In the genomic region with DNA sequence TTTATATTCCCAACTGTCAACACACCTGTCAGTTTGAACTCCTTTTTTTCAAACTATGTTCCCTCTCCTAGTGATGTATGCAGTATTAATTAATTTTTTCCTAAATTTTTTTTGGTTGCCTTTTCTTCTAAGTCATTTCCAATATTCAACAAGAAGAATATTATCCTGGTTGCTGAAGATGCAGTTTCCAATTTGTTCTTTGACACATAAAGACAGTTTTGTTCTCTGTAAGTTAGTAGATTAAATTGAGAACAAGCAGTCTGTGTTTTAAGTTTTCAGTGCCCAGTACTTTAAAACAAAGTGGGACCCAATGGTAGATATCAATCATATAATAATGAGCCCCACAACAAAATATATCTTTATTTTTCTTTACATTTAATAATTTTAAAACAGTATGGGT, we compare ENCODE assay signal across 26 cellular contexts. TPM values are rescaled to one million over a fixed set of nuclear protein-coding genes. Genes with fewer than 3 reads are reported as not detected.
DNase-seq lines count a peak whose midpoint lies in the region; ATAC-seq, FAIRE-seq and TF ChIP-seq lines count a peak whose summit lies in the region.
"Had no signal": no experiment of that assay in that cellular context is flagged by ENCODE, and none has a peak within 500 bp of the region (broad histone marks: within the 10 kb centered on the region; RNA-seq: fewer than 3 reads in every experiment).

No MANE protein-coding gene starts in this region.

- no peak overlapping the region for H3K9ac ChIP-seq in keratinocyte (ENCODE audit: control insufficient read depth, extremely low read depth, insufficient read depth, low read length)

- H3K27me3 ChIP-seq in breast epithelium (no peaks in the 10 kb centered on the region), brain microvascular endothelial cell (replicated peaks) (no peaks in the 10 kb centered on the region), keratinocyte (ENCODE audit: control insufficient read depth, extremely low read depth, insufficient read depth, low read length) (no peaks in the 10 kb centered on the region), gastroesophageal sphincter (no peaks in the 10 kb centered on the region)
- H3K27me3 ChIP-seq: Peyer's patch had no signal

- no peak overlapping the region for H3K4me2 ChIP-seq in keratinocyte (ENCODE audit: control insufficient read depth, extremely low read depth, insufficient read depth, low read depth, low read length)

- dilution Hi-C loops in keratinocyte (cut with MboI; ENCODE audit: extremely low pct_ligation_motif_present, low sequenced_read_pairs) = no loop called here

- FAIRE-seq in keratinocyte (lab: Jason Lieb, UNC) (no peak), GM12891 (lab: Jason Lieb, UNC) (no peak)
- FAIRE-seq: HepG2 had no signal

- no peaks in the 10 kb centered on the region for H3K9me1 ChIP-seq in keratinocyte (ENCODE audit: control insufficient read depth, extremely low read depth, insufficient read depth, low read length)

- TF ChIP-seq CTCF in MCF 10A (IDR thresholded peaks at IDR 0.05; ENCODE audit: unreplicated experiment) = no peak
- TF ChIP-seq CTCF in breast epithelium (IDR thresholded peaks at IDR 0.05) = no peak
- TF ChIP-seq CTCF in brain microvascular endothelial cell (IDR thresholded peaks at IDR 0.05; ENCODE audit: low read depth, low read length, missing control alignments) = no peak
- TF ChIP-seq CTCF in keratinocyte (optimal IDR thresholded peaks at IDR 0.05 in 1 of 3, IDR thresholded peaks at IDR 0.05 in 1 of 3, conservative IDR thresholded peaks at IDR 0.05 in 1 of 3; ENCODE audit: extremely low read depth in 1 of 3, insufficient read depth in 2 of 3, low read length in 3 of 3) = no peak
- no peak for TF ChIP-seq CTCF in gastroesophageal sphincter (IDR thresholded peaks at IDR 0.05)

- no peak overlapping the region for H3K4me3 ChIP-seq in breast epithelium
- no peak overlapping the region for H3K4me3 ChIP-seq in brain microvascular endothelial cell (ENCODE audit: low read depth, low read length)
- no peak overlapping the region for H3K4me3 ChIP-seq in keratinocyte (ENCODE audit: control insufficient read depth in 2 of 3, extremely low read depth in 1 of 3, insufficient read depth in 2 of 3, low read depth in 1 of 3, low read length in 3 of 3)
- H3K4me3 ChIP-seq in gastroesophageal sphincter = no peak overlapping the region
- H3K4me3 ChIP-seq: Peyer's patch, SK-N-MC had no signal

- no peak for TF ChIP-seq POLR2A in breast epithelium (IDR thresholded peaks at IDR 0.05)
- TF ChIP-seq POLR2A in GM12891 (IDR thresholded peaks at IDR 0.05; ENCODE audit: low read depth, low read length) = no peak
- no peak for TF ChIP-seq POLR2A in gastroesophageal sphincter (IDR thresholded peaks at IDR 0.05)

- POLR2A ChIA-PET in MCF 10A (lab: Yijun Ruan, JAX) = interaction anchor here (1.2 kb wide), 2 partner anchors 13 to 111 kb away, joined by 4 read pairs; no protein-coding TSS in a partner anchor

- H3K4me1 ChIP-seq in breast epithelium (no peaks in the 10 kb centered on the region), keratinocyte (ENCODE audit: control insufficient read depth, extremely low read depth, insufficient read depth, low read length) (peaks cover 13% of the 10 kb centered on the region), gastroesophageal sphincter (peaks cover 0 to 6% (median 0%) of the 10 kb centered on the region in 3 donors)
- H3K4me1 ChIP-seq: Peyer's patch had no signal

- H3K27ac ChIP-seq in breast epithelium (no peak overlapping the region), brain microvascular endothelial cell (peak overlapping the region; percentile 8), keratinocyte (ENCODE audit: control insufficient read depth, insufficient read depth, low read length) (peak overlapping the region; percentile 42), gastroesophageal sphincter (peak overlapping the region in 1 of 4 donors; percentile 42)
- H3K27ac ChIP-seq: 22Rv1, HL-60, Peyer's patch, SK-N-MC had no signal

- no peak for ATAC-seq in gastroesophageal sphincter
- ATAC-seq: CD8-positive, alpha-beta T cell; HepG2; Right ventricle myocardium inferior had no signal

- DNase-seq in MCF 10A (ENCODE audit: unreplicated experiment) (no peak), breast epithelium (ENCODE audit: low spot score in 2 of 2) (no peak), brain microvascular endothelial cell (no peak), keratinocyte (ENCODE audit: low read depth, low spot score) (no peak), NCI-H446 treated with DMSO at 0.1 percent for 48 hours (lab: John Stamatoyannopoulos, UW) (no peak), GM12891 (ENCODE audit: insufficient read length, low spot score) (no peak)
- no peak for DNase-seq in activated CD4-positive, CD25-positive, alpha-beta regulatory T cell (lab: John Stamatoyannopoulos, UW)
- DNase-seq: AML-193; C1 segment of cervical spinal cord; Calu3; CD8-positive, alpha-beta T cell; GDM1; KBM-7; NCI-H1092 treated with DMSO at 0.1 percent for 48 hours; NCI-H1436 treated with DMSO at 0.1 percent for 48 hours; NCI-H1930; NCI-H510A; NCI-H774; Peyer's patch; SW 1271 had no signal

- H3K36me3 ChIP-seq in breast epithelium (no peaks in the 10 kb centered on the region), brain microvascular endothelial cell (replicated peaks) (no peaks in the 10 kb centered on the region), keratinocyte (ENCODE audit: control insufficient read depth in 2 of 2, extremely low read depth in 1 of 2, insufficient read depth in 2 of 2, low read length in 2 of 2) (no peaks in the 10 kb centered on the region), gastroesophageal sphincter (no peaks in the 10 kb centered on the region)
- H3K36me3 ChIP-seq: Peyer's patch had no signal

- no peaks in the 10 kb centered on the region for H3K27me3 Mint-ChIP-seq in MCF 10A (ENCODE audit: insufficient read depth, unreplicated experiment)

- no peaks in the 10 kb centered on the region for H3K36me3 Mint-ChIP-seq in MCF 10A (ENCODE audit: insufficient read depth, unreplicated experiment)
- H3K36me3 Mint-ChIP-seq: CD8-positive, alpha-beta T cell had no signal

- BruUV-seq in MCF 10A (replicated peaks; lab: Mats Ljungman, UMichigan) = no TSS peak

- CTCF ChIA-PET in MCF 10A (lab: Yijun Ruan, JAX) = interaction anchor here (0.6 to 0.7 kb wide), 2 partner anchors 9 to 34 kb away, joined by 3 to 4 read pairs; no protein-coding TSS in a partner anchor

- peak overlapping the region; percentile 36 for H3K27ac Mint-ChIP-seq in MCF 10A (ENCODE audit: low read depth, unreplicated experiment)
- H3K27ac Mint-ChIP-seq: CD8-positive, alpha-beta T cell had no signal

- TF ChIP-seq EP300 in gastroesophageal sphincter (IDR thresholded peaks at IDR 0.05) = no peak

- H3K9me3 ChIP-seq in breast epithelium (no peaks in the 10 kb centered on the region), keratinocyte (ENCODE audit: control insufficient read depth, low read depth, low read length) (no peaks in the 10 kb centered on the region), gastroesophageal sphincter (no peaks in the 10 kb centered on the region)
- H3K9me3 ChIP-seq: Peyer's patch had no signal

- in situ Hi-C loops in brain microvascular endothelial cell (cut with HindIII; ENCODE audit: low pct_ligation_motif_present, low sequenced_read_pairs) = no loop called here

- H3K4me1 Mint-ChIP-seq in MCF 10A (ENCODE audit: insufficient read depth, unreplicated experiment) = peaks cover 13% of the 10 kb centered on the region

- no peaks in the 10 kb centered on the region for H4K20me1 ChIP-seq in keratinocyte (ENCODE audit: control insufficient read depth, extremely low read depth, insufficient read depth, low read length)

- H3K9me3 Mint-ChIP-seq in MCF 10A (ENCODE audit: unreplicated experiment) = no peaks in the 10 kb centered on the region
- H3K9me3 Mint-ChIP-seq: CD8-positive, alpha-beta T cell had no signal

- H2AFZ ChIP-seq in keratinocyte (ENCODE audit: control insufficient read depth, low read length) = no peak overlapping the region

- intact Hi-C loops in MCF 10A (cut with micrococcal nuclease) (no loop called here), breast epithelium (cut with DNase I; ENCODE audit: low total_unique reads) (no loop called here)

- no peak overlapping the region for H3K4me3 Mint-ChIP-seq in MCF 10A (ENCODE audit: unreplicated experiment)
- H3K4me3 Mint-ChIP-seq: CD8-positive, alpha-beta T cell had no signal

- H3K79me2 ChIP-seq in keratinocyte (ENCODE audit: control insufficient read depth, insufficient read depth, low read length) = no peaks in the 10 kb centered on the region

TF ChIP-seq in GM12891, 5 proteins besides CTCF, POLR2A, EP300 and RAD21:
- no peak for TF ChIP-seq TAF1 (IDR thresholded peaks at IDR 0.05; ENCODE audit: low read depth, low read length)
- no peak for TF ChIP-seq SPI1 (IDR thresholded peaks at IDR 0.05; ENCODE audit: low read depth, low read length)
- TF ChIP-seq POLR2AphosphoS5 (IDR thresholded peaks at IDR 0.05; ENCODE audit: low read depth, low read length) = no peak
- no peak for TF ChIP-seq POU2F2 (IDR thresholded peaks at IDR 0.05; ENCODE audit: low read depth, low read length)
- no peak for TF ChIP-seq PAX5 (IDR thresholded peaks at IDR 0.05; ENCODE audit: insufficient read depth, low read length, severe bottlenecking)

RNA-seq across cellular contexts. Expression of a gene that starts 47.3 kb away (rescaled TPM):
- total RNA-seq in MCF 10A (2022) (not detected in 2 replicates), breast epithelium (10 to 100 TPM; 37.3 to 91.0 (median 90.1) TPM), gastroesophageal sphincter (100 to 1,000 TPM; 134 to 468 (median 297) TPM)
- 114 to 199 TPM (median 164 TPM) in 3 replicates for polyA plus RNA-seq in keratinocyte
- 132 TPM for polyA plus RNA-seq in keratinocyte (2011; ENCODE audit: low read depth)
- polyA plus RNA-seq in keratinocyte (2011; cell fraction: cytosol; rRNA removed) = 32.4 and 55.3 TPM in 2 replicates
- polyA plus RNA-seq in keratinocyte (2011; cell fraction: nucleus; rRNA removed) = 228 and 282 TPM in 2 replicates
- polyA plus RNA-seq in keratinocyte (2012; ENCODE audit: low replicate concordance) = 94.0 and 190 TPM in 2 replicates
- 79.3 to 246 TPM (median 164 TPM) in 3 replicates for polyA minus RNA-seq in keratinocyte
- polyA minus RNA-seq in keratinocyte (2011; cell fraction: cytosol; rRNA and poly(A)+ RNA removed) = 50.5 TPM
- 204 and 344 TPM in 2 replicates for polyA minus RNA-seq in keratinocyte (2011; cell fraction: nucleus; rRNA and poly(A)+ RNA removed)
- polyA plus RNA-seq in GM12891 (2012; ENCODE audit: low read depth, missing spikeins) = not detected
- total RNA-seq: CD8-positive, alpha-beta T cell; HepG2 had no signal
- polyA plus RNA-seq: HepG2 had no signal

Comparison
In these comparisons a context has a peak if more than half of its experiments do, and no peak if none do; other contexts are left out.
1. RNA of a gene that starts 47.3 kb away (total RNA-seq): 134 to 468 TPM in gastroesophageal sphincter and 37.3 to 91.0 TPM in breast epithelium; not detected in MCF 10A; every median in the first group is over 10 times any median in the second.
2. H3K27ac ChIP-seq: peak in brain microvascular endothelial cell (single experiment) and keratinocyte (single experiment); none in breast epithelium (0 of 2).